Comparison of ENCODE assay signal across 22 cellular contexts in genomic region chr5:11507156-11507910, GRCh38.
"Had no signal": no experiment of that assay in that cellular context is flagged by ENCODE, and none has a peak within 500 bp of the region (broad histone marks: within the 10 kb centered on the region; RNA-seq: fewer than 3 reads in every experiment).

No MANE protein-coding gene starts in this region.

- H3K27ac ChIP-seq: adrenal gland, ascending aorta, brain microvascular endothelial cell, left ventricle myocardium inferior, neutrophil, skin epidermis, tibial nerve had no signal

- H3K36me3 Mint-ChIP-seq: activated naive CD8-positive, alpha-beta T cell treated with anti-CD3 and anti-CD28 coated beads for 36 hours; stimulated activated effector memory CD8-positive, alpha-beta T cell treated with anti-CD3 and anti-CD28 coated beads, Interleukin-12 subunit alpha, Interleukin-12 subunit beta, amount 100 ng/mL, for 72 hours; T-cell had no signal

- H3K4me1 ChIP-seq: adrenal gland, ascending aorta, left ventricle myocardium inferior, tibial nerve had no signal

- H3K9me3 ChIP-seq: adrenal gland, ascending aorta, left ventricle myocardium inferior, neutrophil, tibial nerve had no signal

- H3K27me3 ChIP-seq: adrenal gland, ascending aorta, brain microvascular endothelial cell, neutrophil, tibial nerve had no signal

- ATAC-seq: activated CD4-positive, alpha-beta T cell treated with anti-CD3 and anti-CD28 coated beads for 36 hours; sciatic nerve; stimulated activated effector memory CD8-positive, alpha-beta T cell treated with anti-CD3 and anti-CD28 coated beads, Interleukin-12 subunit alpha, Interleukin-12 subunit beta, amount 100 ng/mL, for 72 hours; T-cell had no signal

- H3K27ac Mint-ChIP-seq: activated CD4-positive, alpha-beta T cell treated with anti-CD3 and anti-CD28 coated beads for 36 hours; activated naive CD4-positive, alpha-beta T cell treated with anti-CD3 and anti-CD28 coated beads for 36 hours; activated naive CD8-positive, alpha-beta T cell treated with anti-CD3 and anti-CD28 coated beads for 36 hours; nephron; stimulated activated effector memory CD8-positive, alpha-beta T cell treated with anti-CD3 and anti-CD28 coated beads, Interleukin-12 subunit alpha, Interleukin-12 subunit beta, amount 100 ng/mL, for 72 hours; stimulated activated naive CD8-positive, alpha-beta T cell treated with anti-CD3 and anti-CD28 coated beads, Interleukin-15, Interleukin-2, amounts not matched to agents 100 ng/mL and 50 ng/mL, for 24 hours; T-cell; T-helper 2 cell treated with Interferon-gamma antibody and Interleukin-4, amounts not matched to agents 5 μg/mL and 100 μg/mL, for 36 hours had no signal

- H3K36me3 ChIP-seq: adrenal gland, ascending aorta, brain microvascular endothelial cell, left ventricle myocardium inferior, neutrophil, tibial nerve had no signal

- DNase-seq: activated CD4-positive, alpha-beta T cell treated with anti-CD3 and anti-CD28 coated beads for 36 hours; activated CD4-positive, CD25-positive, alpha-beta regulatory T cell; activated effector memory CD4-positive, alpha-beta T cell treated with anti-CD3 and anti-CD28 coated beads, Interleukin-2, amount 50 U/mL, for 16 hours; activated naive CD4-positive, alpha-beta T cell treated with anti-CD3 and anti-CD28 coated beads for 36 hours; activated naive CD8-positive, alpha-beta T cell treated with anti-CD3 and anti-CD28 coated beads for 36 hours; adrenal gland; brain microvascular endothelial cell; dermis blood vessel endothelial cell; effector CD8-positive, alpha-beta T cell; left ventricle myocardium inferior; stimulated activated CD4-positive, alpha-beta T cell treated with anti-CD3 and anti-CD28 coated beads, Interleukin-4, amount 100 ng/mL, for 24 hours; T-cell had no signal

- H3K4me1 Mint-ChIP-seq: activated CD4-positive, alpha-beta T cell treated with anti-CD3 and anti-CD28 coated beads for 36 hours; activated naive CD8-positive, alpha-beta T cell treated with anti-CD3 and anti-CD28 coated beads for 36 hours; nephron; stimulated activated effector memory CD8-positive, alpha-beta T cell treated with anti-CD3 and anti-CD28 coated beads, Interleukin-12 subunit alpha, Interleukin-12 subunit beta, amount 100 ng/mL, for 72 hours; T-cell had no signal

- H3K27me3 Mint-ChIP-seq: activated CD4-positive, alpha-beta T cell treated with anti-CD3 and anti-CD28 coated beads for 36 hours; activated naive CD8-positive, alpha-beta T cell treated with anti-CD3 and anti-CD28 coated beads for 36 hours; stimulated activated naive CD8-positive, alpha-beta T cell treated with anti-CD3 and anti-CD28 coated beads, Interleukin-15, Interleukin-2, amounts not matched to agents 100 ng/mL and 50 ng/mL, for 24 hours had no signal

- H3K4me3 Mint-ChIP-seq: activated CD4-positive, alpha-beta T cell treated with anti-CD3 and anti-CD28 coated beads for 36 hours; activated naive CD4-positive, alpha-beta T cell treated with anti-CD3 and anti-CD28 coated beads for 36 hours; activated naive CD8-positive, alpha-beta T cell treated with anti-CD3 and anti-CD28 coated beads for 36 hours; nephron; stimulated activated effector memory CD8-positive, alpha-beta T cell treated with anti-CD3 and anti-CD28 coated beads, Interleukin-12 subunit alpha, Interleukin-12 subunit beta, amount 100 ng/mL, for 72 hours; stimulated activated naive CD8-positive, alpha-beta T cell treated with anti-CD3 and anti-CD28 coated beads, Interleukin-15, Interleukin-2, amounts not matched to agents 100 ng/mL and 50 ng/mL, for 24 hours; T-cell; T-helper 2 cell treated with Interferon-gamma antibody and Interleukin-4, amounts not matched to agents 5 μg/mL and 100 μg/mL, for 36 hours had no signal

- H3K9me3 Mint-ChIP-seq: activated naive CD4-positive, alpha-beta T cell treated with anti-CD3 and anti-CD28 coated beads for 36 hours; activated naive CD8-positive, alpha-beta T cell treated with anti-CD3 and anti-CD28 coated beads for 36 hours; nephron; stimulated activated naive CD8-positive, alpha-beta T cell treated with anti-CD3 and anti-CD28 coated beads, Interleukin-15, Interleukin-2, amounts not matched to agents 100 ng/mL and 50 ng/mL, for 24 hours; T-helper 2 cell treated with Interferon-gamma antibody and Interleukin-4, amounts not matched to agents 5 μg/mL and 100 μg/mL, for 36 hours had no signal

- H3K4me3 ChIP-seq: adrenal gland, ascending aorta, left ventricle myocardium inferior, lung, skin epidermis, tibial nerve had no signal
